10 cellular contexts compared by ENCODE assay signal in genomic region chr9:99056876-99057664, GRCh38. TPM values are rescaled to one million over a fixed set of nuclear protein-coding genes. Genes with fewer than 3 reads are reported as not detected.
DNase-seq lines count a peak whose midpoint lies in the region; ATAC-seq lines count a peak whose summit lies in the region.
"Had no signal": no experiment of that assay in that cellular context is flagged by ENCODE, and none has a peak within 500 bp of the region (broad histone marks: within the 10 kb centered on the region; RNA-seq: fewer than 3 reads in every experiment).

No MANE protein-coding gene starts in this region.

- peak; percentile 65 for DNase-seq in activated naive CD4-positive, alpha-beta T cell treated with anti-CD3 and anti-CD28 coated beads for 36 hours
- DNase-seq in activated naive CD4-positive, alpha-beta T cell treated with anti-CD3 and anti-CD28 coated beads, Interleukin-2, amount 50 U/mL, for 16 hours, result no peak
- peak in 1 of 2 experiments; percentile 46 for DNase-seq in SJSA1 (ENCODE audit: low read depth in 1 of 2, low spot score in 2 of 2)
- DNase-seq in fibroblast of gingiva (ENCODE audit: low read depth), result peak; percentile 5
- DNase-seq in NCI-H2171 (lab: John Stamatoyannopoulos, UW), result no peak
- DNase-seq: cerebellar nuclear complex had no signal

- H3K4me1 ChIP-seq in SJSA1 (replicated peaks), result peaks cover 32% of the 10 kb centered on the region
- H3K4me1 ChIP-seq: parathyroid adenoma had no signal

- no peaks in the 10 kb centered on the region for H3K27me3 ChIP-seq in SJSA1 (replicated peaks)

- H3K27ac ChIP-seq in SJSA1, result peak overlapping the region; percentile 38
- H3K27ac ChIP-seq: parathyroid adenoma had no signal

- intact Hi-C loops in activated naive CD4-positive, alpha-beta T cell treated with anti-CD3 and anti-CD28 coated beads for 36 hours (cut with micrococcal nuclease), result loop anchor here (1.0 to 2.0 kb wide), 6 partner anchors 12 to 246 kb away; no protein-coding TSS in a partner anchor

- no peaks in the 10 kb centered on the region for H3K9me3 ChIP-seq in SJSA1 (replicated peaks)

- no peaks in the 10 kb centered on the region for H3K36me3 ChIP-seq in SJSA1

- H3K4me3 ChIP-seq in SJSA1, result no peak overlapping the region

- H3K4me1 Mint-ChIP-seq in activated naive CD4-positive, alpha-beta T cell treated with anti-CD3 and anti-CD28 coated beads for 36 hours (ENCODE audit: low read depth), result peaks cover 61% of the 10 kb centered on the region
- H3K4me1 Mint-ChIP-seq in stimulated activated naive CD8-positive, alpha-beta T cell treated with anti-CD3 and anti-CD28 coated beads, Interleukin-15, Interleukin-2, amounts not matched to agents 100 ng/mL and 50 ng/mL, for 24 hours (ENCODE audit: low read depth), result peaks cover 79% of the 10 kb centered on the region

- H3K27me3 Mint-ChIP-seq in activated naive CD4-positive, alpha-beta T cell treated with anti-CD3 and anti-CD28 coated beads for 36 hours (ENCODE audit: low read depth), result peaks cover 2% of the 10 kb centered on the region
- no peaks in the 10 kb centered on the region for H3K27me3 Mint-ChIP-seq in stimulated activated naive CD8-positive, alpha-beta T cell treated with anti-CD3 and anti-CD28 coated beads, Interleukin-15, Interleukin-2, amounts not matched to agents 100 ng/mL and 50 ng/mL, for 24 hours

- no peaks in the 10 kb centered on the region for H3K36me3 Mint-ChIP-seq in activated naive CD4-positive, alpha-beta T cell treated with anti-CD3 and anti-CD28 coated beads for 36 hours (ENCODE audit: low read depth)
- no peaks in the 10 kb centered on the region for H3K36me3 Mint-ChIP-seq in stimulated activated naive CD8-positive, alpha-beta T cell treated with anti-CD3 and anti-CD28 coated beads, Interleukin-15, Interleukin-2, amounts not matched to agents 100 ng/mL and 50 ng/mL, for 24 hours (ENCODE audit: low read depth)

- CTCF ChIA-PET in activated naive CD4-positive, alpha-beta T cell treated with anti-CD3 and anti-CD28 coated beads for 36 hours (lab: Charles Lee), result interaction anchor here (1.0 to 3.4 kb wide), 4 partner anchors 47 to 62 kb away, joined by 3 to 12 read pairs (median 4); partner anchors contain the start of gene TGFBR1

- ATAC-seq in GM21619 (IDR thresholded peaks at IDR 0.05; ENCODE audit: unreplicated experiment) (no peak), GM19455 (IDR thresholded peaks at IDR 0.05; ENCODE audit: unreplicated experiment) (no peak)

- no peak overlapping the region for H3K4me3 Mint-ChIP-seq in activated naive CD4-positive, alpha-beta T cell treated with anti-CD3 and anti-CD28 coated beads for 36 hours
- peak overlapping the region; percentile 74 for H3K4me3 Mint-ChIP-seq in stimulated activated naive CD8-positive, alpha-beta T cell treated with anti-CD3 and anti-CD28 coated beads, Interleukin-15, Interleukin-2, amounts not matched to agents 100 ng/mL and 50 ng/mL, for 24 hours

- H3K27ac Mint-ChIP-seq in activated naive CD4-positive, alpha-beta T cell treated with anti-CD3 and anti-CD28 coated beads for 36 hours, result no peak overlapping the region
- H3K27ac Mint-ChIP-seq in stimulated activated naive CD8-positive, alpha-beta T cell treated with anti-CD3 and anti-CD28 coated beads, Interleukin-15, Interleukin-2, amounts not matched to agents 100 ng/mL and 50 ng/mL, for 24 hours, result peak overlapping the region; percentile 66

- H3K9me3 Mint-ChIP-seq in activated naive CD4-positive, alpha-beta T cell treated with anti-CD3 and anti-CD28 coated beads for 36 hours, result no peaks in the 10 kb centered on the region
- H3K9me3 Mint-ChIP-seq in stimulated activated naive CD8-positive, alpha-beta T cell treated with anti-CD3 and anti-CD28 coated beads, Interleukin-15, Interleukin-2, amounts not matched to agents 100 ng/mL and 50 ng/mL, for 24 hours, result no peaks in the 10 kb centered on the region

RNA-seq across cellular contexts. Expression of gene TGFBR1, which starts 47.8 kb away (rescaled TPM):
- total RNA-seq in activated naive CD4-positive, alpha-beta T cell treated with anti-CD3 and anti-CD28 coated beads for 36 hours, result 10 to 100 TPM; 13.7 to 16.9 TPM
- 29.3 and 36.0 TPM in 2 replicates for total RNA-seq in SJSA1 (2014; rRNA removed; shearing (Covaris generic))

Comparison
In these comparisons a context has a peak if more than half of its experiments do, and no peak if none do; other contexts are left out.
1. DNase-seq: peak in activated naive CD4-positive, alpha-beta T cell treated with anti-CD3 and anti-CD28 coated beads for 36 hours (single experiment) and fibroblast of gingiva (single experiment); none in activated naive CD4-positive, alpha-beta T cell treated with anti-CD3 and anti-CD28 coated beads, Interleukin-2, amount 50 U/mL, for 16 hours (single experiment) and NCI-H2171 (single experiment).